ENCODE assay signal across 15 cellular contexts in the genomic region with DNA sequence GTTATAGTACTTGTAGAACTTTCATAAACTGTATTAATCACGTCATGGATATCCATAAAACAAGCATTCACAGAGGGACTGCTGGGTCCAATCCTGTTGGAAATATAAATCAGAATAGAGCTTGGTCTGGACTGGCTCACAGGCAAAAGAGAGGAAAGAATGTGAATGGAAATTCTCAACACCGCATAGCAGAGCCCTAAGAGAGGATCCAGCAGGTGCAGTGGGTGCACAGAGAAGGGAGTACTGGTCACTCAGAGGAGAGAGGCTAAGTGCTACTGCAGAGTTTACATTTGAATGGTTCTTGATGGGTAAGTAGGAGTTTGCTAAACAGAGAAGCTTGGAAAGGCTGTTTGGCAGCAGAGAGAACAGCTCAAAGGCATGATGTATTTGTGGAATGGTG.
"Had no signal": no experiment of that assay in that cellular context is flagged by ENCODE, and none has a peak within 500 bp of the region (broad histone marks: within the 10 kb centered on the region; RNA-seq: fewer than 3 reads in every experiment).

No MANE protein-coding gene starts in this region.

- H3K4me3 ChIP-seq: coronary artery, stomach, thoracic aorta had no signal

- DNase-seq: activated B cell treated with CpG ODN at 0.5 μM for 24 hours; activated CD4-positive, alpha-beta memory T cell treated with anti-CD3 and anti-CD28 coated beads, Interleukin-2, amount 10 ng/mL, durations not matched to agents 7 days and 5 days; activated CD4-positive, alpha-beta T cell treated with anti-CD3 and anti-CD28 coated beads for 48 hours; activated CD8-positive, alpha-beta memory T cell treated with anti-CD3 and anti-CD28 coated beads, Interleukin-2, amount 10 ng/mL, durations not matched to agents 7 days and 5 days; activated naive CD4-positive, alpha-beta T cell; activated naive CD8-positive, alpha-beta T cell treated with anti-CD3 and anti-CD28 coated beads for 36 hours; amygdala; erythroblast; head of caudate nucleus; occipital lobe; small intestine; stimulated activated CD4-positive, alpha-beta T cell treated with anti-CD3 and anti-CD28 coated beads, Interleukin-4, amount 100 ng/mL, for 1 hour had no signal

- H3K27ac ChIP-seq: coronary artery, thoracic aorta had no signal

- ATAC-seq: activated CD8-positive, alpha-beta memory T cell treated with anti-CD3 and anti-CD28 coated beads, Interleukin-2, amount 10 ng/mL, durations not matched to agents 7 days and 5 days had no signal

- H3K36me3 ChIP-seq: stomach, thoracic aorta had no signal

- H3K27me3 ChIP-seq: stomach had no signal

- H3K9me3 ChIP-seq: stomach, thoracic aorta had no signal
